In the genomic region with DNA sequence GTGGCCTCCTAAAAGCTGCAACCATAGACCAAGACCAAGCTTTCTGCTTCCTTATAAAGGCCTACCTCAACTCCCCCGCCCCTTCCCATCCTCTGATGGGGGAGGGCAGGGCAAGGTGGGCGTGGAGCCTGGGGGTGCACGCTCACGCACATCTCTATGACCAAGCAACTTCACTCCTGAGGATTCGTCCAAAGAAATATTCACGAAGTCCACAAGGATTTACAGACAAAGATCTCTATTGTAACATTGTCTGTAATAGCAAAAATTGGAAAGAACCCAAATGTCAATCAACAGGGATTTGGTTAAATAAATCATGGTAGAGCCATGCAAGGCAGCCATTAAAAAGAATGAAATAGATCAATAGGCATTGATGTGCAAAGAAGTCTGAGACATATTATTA, we compare ENCODE assay signal across 19 cellular contexts.
DNase-seq lines count a peak whose midpoint lies in the region; ATAC-seq, FAIRE-seq and TF ChIP-seq lines count a peak whose summit lies in the region.
"Had no signal": no experiment of that assay in that cellular context is flagged by ENCODE, and none has a peak within 500 bp of the region (broad histone marks: within the 10 kb centered on the region; RNA-seq: fewer than 3 reads in every experiment).

No MANE protein-coding gene starts in this region.

- 0 out of 2 replicates have a peak, but pooled peaks cover 7% of the 10 kb centered on the region for H3K9me2 ChIP-seq in GM23338 (ENCODE audit: insufficient read depth)

- 1% methylated on average over 6 of the region's 6 CpGs for WGBS in K562 (ENCODE audit: insufficient coverage, low coverage, missing lambda C conversion rate)

- no peak for FAIRE-seq in K562 (lab: Jason Lieb, UNC)
- FAIRE-seq: A204.1, GM12892, GM18507, HTR-8/SVneo had no signal

- H3F3A ChIP-seq in GM23338 (replicated peaks; ENCODE audit: low read depth) = no peaks in the 10 kb centered on the region

- H3K27ac Mint-ChIP-seq in GM23338 = no peak overlapping the region
- peak overlapping the region; percentile 98 for H3K27ac Mint-ChIP-seq in glutamatergic neuron (ENCODE audit: unreplicated experiment)
- H3K27ac Mint-ChIP-seq: CD4-positive, alpha-beta T cell had no signal

- no peak for TF ChIP-seq RAD21 in K562 (CRISPR knock-in tag; conservative IDR thresholded peaks at IDR 0.05 in 1 of 2, IDR thresholded peaks at IDR 0.05 in 1 of 2)

- intact Hi-C loops in K562 (cut with micrococcal nuclease) = no loop called here

- CTCF ChIA-PET in K562 (lab: Yijun Ruan, JAX; ENCODE audit: low intra/inter-chr PET ratio) = no interaction called here

- DNase-seq in GM23338 (ENCODE audit: low spot score) (no peak), K562 (ENCODE audit: extremely low read depth in 1 of 4, low spot score in 3 of 4) (no peak), glutamatergic neuron (no peak)
- no peak for DNase-seq in effector CD8-positive, alpha-beta T cell (lab: John Stamatoyannopoulos, UW)
- DNase-seq: AML-193; CD4-positive, alpha-beta T cell; DMS153; DMS79; GDM1; HCEC 1CT; IMR-90; KBM-7 had no signal

- no peaks in the 10 kb centered on the region for H3K9me1 ChIP-seq in K562 (ENCODE audit: control insufficient read depth, insufficient read depth, low read length)

- H3K4me1 ChIP-seq in GM23338 (ENCODE audit: insufficient read depth) (peaks cover 21% of the 10 kb centered on the region), K562 (replicated peaks in 1 of 2; ENCODE audit: control insufficient read depth in 2 of 2, insufficient read depth in 2 of 2, low read length in 2 of 2) (peaks cover 0 to 4% of the 10 kb centered on the region in 2 experiments; a peak in 1 of 5 replicates)

- ATAC-seq in GM23338 (no peak), K562 (no peak), HG02970 (IDR thresholded peaks at IDR 0.05; ENCODE audit: low FRiP score, unreplicated experiment) (no peak), HG03439 (IDR thresholded peaks at IDR 0.05; ENCODE audit: unreplicated experiment) (no peak)

- TF ChIP-seq POLR2A in K562 (conservative IDR thresholded peaks at IDR 0.05) = no peak

- TF ChIP-seq EP300 in K562 (IDR thresholded peaks at IDR 0.05; ENCODE audit: low read length) = no peak

- no peak overlapping the region for H3K27ac ChIP-seq in GM23338 (ENCODE audit: low read depth)
- H3K27ac ChIP-seq in K562 (ENCODE audit: extremely low read depth, low read depth, low read length) = no peak overlapping the region
- H3K27ac ChIP-seq: C4-2B had no signal

- H3K4me2 ChIP-seq in GM23338 (no peak overlapping the region), K562 (ENCODE audit: insufficient read depth, low read length) (no peak overlapping the region)

- H3K4me1 Mint-ChIP-seq in GM23338 (peaks cover 25% of the 10 kb centered on the region), glutamatergic neuron (ENCODE audit: low read depth, unreplicated experiment) (peaks cover 49% of the 10 kb centered on the region)

- H3K79me2 ChIP-seq in GM23338 (replicated peaks; ENCODE audit: insufficient read depth) = no peaks in the 10 kb centered on the region
- H3K79me2 ChIP-seq in K562 (ENCODE audit: control insufficient read depth, insufficient read depth, low read length) = no peaks in the 10 kb centered on the region

- no peak overlapping the region for H3K4me3 ChIP-seq in GM23338
- H3K4me3 ChIP-seq in K562 = no peak overlapping the region

- H3K9ac ChIP-seq in K562 (ENCODE audit: insufficient read depth in 1 of 2, low read depth in 2 of 2, low read length in 2 of 2) = no peak overlapping the region

- no peaks in the 10 kb centered on the region; the same call in 2 of the 3 replicates for H3K36me3 Mint-ChIP-seq in GM23338 (ENCODE audit: low read depth)
- H3K36me3 Mint-ChIP-seq in glutamatergic neuron (ENCODE audit: unreplicated experiment) = no peaks in the 10 kb centered on the region

- H2AFZ ChIP-seq in GM23338 (0 out of 2 replicates have a peak overlapping the region, but pooled peaks have one; percentile 63), K562 (ENCODE audit: low read depth, low read length) (no peak overlapping the region)

- H3K9me3 ChIP-seq in K562 (replicated peaks; ENCODE audit: control insufficient read depth, insufficient read depth, low read depth, low read length) = no peaks in the 10 kb centered on the region

- POLR2A ChIA-PET in K562 (lab: Yijun Ruan, JAX) = interaction anchor here (0.6 kb wide), 1 partner anchor 8 kb away, joined by 3 read pairs; no protein-coding TSS in a partner anchor

- H3K27me3 Mint-ChIP-seq in GM23338 (ENCODE audit: insufficient read depth, low read depth, poor library complexity) = peaks cover 3% of the 10 kb centered on the region
- peaks cover 7% of the 10 kb centered on the region for H3K27me3 Mint-ChIP-seq in glutamatergic neuron (ENCODE audit: unreplicated experiment)

- no peaks in the 10 kb centered on the region for H4K20me1 ChIP-seq in GM23338 (replicated peaks; ENCODE audit: insufficient read depth)
- peaks cover 3% of the 10 kb centered on the region; the same call in 1 of the 2 replicates for H4K20me1 ChIP-seq in K562 (replicated peaks; ENCODE audit: control insufficient read depth, insufficient read depth, low read length)

- H3K36me3 ChIP-seq in GM23338 (ENCODE audit: insufficient read depth) (no peaks in the 10 kb centered on the region), K562 (ENCODE audit: control insufficient read depth, insufficient read depth, low read length) (no peaks in the 10 kb centered on the region)

- in situ Hi-C loops in K562 (cut with MboI) = no loop called here

- H3K27me3 ChIP-seq in GM23338 (ENCODE audit: insufficient read depth) (no peaks in the 10 kb centered on the region), K562 (ENCODE audit: control insufficient read depth in 2 of 2, insufficient read depth in 2 of 2, low read length in 2 of 2) (peaks cover 41 to 53% of the 10 kb centered on the region in 2 experiments)

- H3K9me3 Mint-ChIP-seq in GM23338 = no peaks in the 10 kb centered on the region; the same call in 2 of the 3 replicates
- H3K9me3 Mint-ChIP-seq in glutamatergic neuron (ENCODE audit: unreplicated experiment) = peaks cover 14% of the 10 kb centered on the region
- H3K9me3 Mint-ChIP-seq: CD4-positive, alpha-beta T cell had no signal

- no TSS peak for BruUV-seq in K562 (replicated peaks; lab: Mats Ljungman, UMichigan)

- TF ChIP-seq CTCF in GM23338 (conservative IDR thresholded peaks at IDR 0.05; ENCODE audit: low read depth in 2 of 2) = no peak
- no peak for TF ChIP-seq CTCF in K562 (IDR thresholded peaks at IDR 0.05 in 2 of 3, conservative IDR thresholded peaks at IDR 0.05 in 1 of 3; ENCODE audit: insufficient read depth in 2 of 3, low read depth in 1 of 3, low read length in 3 of 3)
- no peak for TF ChIP-seq CTCF in glutamatergic neuron (IDR thresholded peaks at IDR 0.05; ENCODE audit: partially characterized antibody, unreplicated experiment)

- no peak overlapping the region for H3K4me3 Mint-ChIP-seq in GM23338
- H3K4me3 Mint-ChIP-seq in glutamatergic neuron (ENCODE audit: unreplicated experiment) = peak overlapping the region; percentile 32
- H3K4me3 Mint-ChIP-seq: CD4-positive, alpha-beta T cell had no signal

TF ChIP-seq in GM23338, 12 proteins besides CTCF, POLR2A, EP300 and RAD21:
- no peak for TF ChIP-seq POLR2AphosphoS5 (IDR thresholded peaks at IDR 0.05; ENCODE audit: low read depth)
- no peak for TF ChIP-seq NANOG (IDR thresholded peaks at IDR 0.05; ENCODE audit: borderline replicate concordance)
- TF ChIP-seq ZNF114 (CRISPR knock-in tag; IDR thresholded peaks at IDR 0.05) = no peak
- TF ChIP-seq ZNF331 (CRISPR knock-in tag; IDR thresholded peaks at IDR 0.05; ENCODE audit: low read depth) = no peak
